ENCODE assay signal across 17 cellular contexts in genomic region chr10:59320370-59320769, GRCh38. TPM values are rescaled to one million over a fixed set of nuclear protein-coding genes. Genes with fewer than 3 reads are reported as not detected.
"Had no signal": no experiment of that assay in that cellular context is flagged by ENCODE, and none has a peak within 500 bp of the region (broad histone marks: within the 10 kb centered on the region; RNA-seq: fewer than 3 reads in every experiment).

No MANE protein-coding gene starts in this region.

- H3K9me3 ChIP-seq: ascending aorta, colonic mucosa, esophagus squamous epithelium, gastroesophageal sphincter, lower lobe of right lung had no signal

- ATAC-seq: gastroesophageal sphincter; left colon; lower lobe of right lung; naive thymus-derived CD8-positive, alpha-beta T cell; stimulated activated naive CD8-positive, alpha-beta T cell treated with anti-CD3 and anti-CD28 coated beads, Interleukin-15, Interleukin-2, amounts not matched to agents 100 U/mL and 50 U/mL, for 24 hours had no signal

- H3K27ac ChIP-seq: ascending aorta, colonic mucosa, lower lobe of right lung, neural progenitor cell, tibial nerve had no signal

- H3K9ac ChIP-seq: neural progenitor cell had no signal

- H3K4me3 ChIP-seq: ascending aorta, colonic mucosa, esophagus squamous epithelium, gastroesophageal sphincter, lower lobe of right lung, neural progenitor cell, tibial nerve had no signal

- H3K27me3 ChIP-seq: ascending aorta, colonic mucosa, esophagus squamous epithelium, gastroesophageal sphincter, neural progenitor cell, tibial nerve had no signal

- DNase-seq: activated gamma-delta T cell treated with Interleukin-2 at 50 U/mL for 16 hours; activated T-cell treated with anti-CD3 and anti-CD28 coated beads, Interleukin-2, amount 50 U/mL, for 1 hour; colonic mucosa; esophagus squamous epithelium; left colon; lower lobe of right lung; naive thymus-derived CD8-positive, alpha-beta T cell; posterior cingulate gyrus; stimulated activated CD4-positive, alpha-beta T cell treated with anti-CD3 and anti-CD28 coated beads, Interleukin-12 subunit alpha, Interleukin-12 subunit beta, amount 100 ng/mL, for 4 hours; stimulated activated CD4-positive, alpha-beta T cell treated with anti-CD3 and anti-CD28 coated beads, Interleukin-4, amount 100 ng/mL, for 4 hours; stimulated activated naive CD8-positive, alpha-beta T cell treated with anti-CD3 and anti-CD28 coated beads, Interleukin-15, Interleukin-2, amounts not matched to agents 100 U/mL and 50 U/mL, for 24 hours; T-helper 9 cell had no signal

- H3K36me3 ChIP-seq: ascending aorta, colonic mucosa, lower lobe of right lung, neural progenitor cell, tibial nerve had no signal

RNA-seq across cellular contexts. Expression of gene FAM13C, which starts 42.0 kb away (rescaled TPM):
- total RNA-seq: naive thymus-derived CD8-positive, alpha-beta T cell; T-helper 1 cell treated with Interleukin-12 subunit alpha and Interleukin-12 subunit beta and Interleukin-4 antibody, amounts not matched to agents 30 ng/mL and 1 ng/mL, for 36 hours had no signal
